Comparison of ENCODE assay signal across 18 cellular contexts in the genomic region with DNA sequence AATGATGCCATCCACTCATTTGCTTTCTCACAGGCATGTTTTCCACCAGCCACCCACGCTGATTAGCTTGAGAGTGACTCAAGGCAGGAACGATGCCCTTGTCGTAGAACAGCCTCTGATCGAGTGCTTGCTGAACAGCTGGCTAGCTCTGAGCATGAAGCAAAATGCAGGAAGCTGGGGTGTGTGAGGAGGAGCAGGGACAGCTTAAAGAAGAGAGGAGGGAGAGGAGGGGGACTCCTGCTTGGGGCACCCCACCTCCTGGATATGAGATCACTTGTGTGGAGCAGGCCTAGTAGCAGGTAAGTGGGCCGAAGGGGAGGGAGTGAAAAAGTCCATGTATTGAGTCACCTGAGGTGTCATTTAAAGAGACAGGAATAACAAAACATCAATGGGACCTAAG. TPM values are rescaled to one million over a fixed set of nuclear protein-coding genes. Genes with fewer than 3 reads are reported as not detected.
DNase-seq lines count a peak whose midpoint lies in the region; ATAC-seq and TF ChIP-seq lines count a peak whose summit lies in the region.
"Had no signal": no experiment of that assay in that cellular context is flagged by ENCODE, and none has a peak within 500 bp of the region (broad histone marks: within the 10 kb centered on the region; RNA-seq: fewer than 3 reads in every experiment).

No MANE protein-coding gene starts in this region.

- H3K27me3 ChIP-seq in fibroblast of lung (ENCODE audit: control insufficient read depth, insufficient read depth, low read length) = no peaks in the 10 kb centered on the region
- no peaks in the 10 kb centered on the region for H3K27me3 ChIP-seq in CD4-positive, alpha-beta memory T cell (ENCODE audit: insufficient read depth, low read length)
- H3K27me3 ChIP-seq: esophagus muscularis mucosa, Peyer's patch, right lobe of liver, suprapubic skin had no signal

- no peaks in the 10 kb centered on the region for H3K9me3 Mint-ChIP-seq in activated CD8-positive, alpha-beta T cell treated with anti-CD3 and anti-CD28 coated beads for 36 hours
- peaks cover 5% of the 10 kb centered on the region for H3K9me3 Mint-ChIP-seq in activated CD8-positive, alpha-beta T cell treated with anti-CD3 and anti-CD28 coated beads, Interleukin-2, amount 10 ng/mL, durations not matched to agents 7 days and 5 days (ENCODE audit: insufficient read depth)
- H3K9me3 Mint-ChIP-seq in CD4-positive, alpha-beta memory T cell = peaks cover 0 to 1% (median 0%) of the 10 kb centered on the region in 8 donors

- H3K4me2 ChIP-seq in fibroblast of lung (ENCODE audit: extremely low read depth, insufficient read depth, low read length) = no peak overlapping the region

- no peaks in the 10 kb centered on the region for H3K36me3 ChIP-seq in fibroblast of lung (ENCODE audit: control insufficient read depth, insufficient read depth, low read length)
- no peaks in the 10 kb centered on the region for H3K36me3 ChIP-seq in CD4-positive, alpha-beta memory T cell (ENCODE audit: insufficient read depth, low read length)
- H3K36me3 ChIP-seq: esophagus muscularis mucosa, HAP-1, Peyer's patch, right lobe of liver, suprapubic skin had no signal

- H3K36me3 Mint-ChIP-seq in activated CD8-positive, alpha-beta T cell treated with anti-CD3 and anti-CD28 coated beads for 36 hours (ENCODE audit: low read depth) = no peaks in the 10 kb centered on the region
- no peaks in the 10 kb centered on the region for H3K36me3 Mint-ChIP-seq in activated CD8-positive, alpha-beta T cell treated with anti-CD3 and anti-CD28 coated beads, Interleukin-2, amount 10 ng/mL, durations not matched to agents 7 days and 5 days (ENCODE audit: low read depth)
- no peaks in the 10 kb centered on the region for H3K36me3 Mint-ChIP-seq in CD4-positive, alpha-beta memory T cell
- H3K36me3 Mint-ChIP-seq: activated CD8-positive, alpha-beta memory T cell treated with anti-CD3 and anti-CD28 coated beads, Interleukin-2, amount 10 ng/mL, durations not matched to agents 7 days and 5 days; activated naive CD8-positive, alpha-beta T cell treated with anti-CD3 and anti-CD28 coated beads, Interleukin-2, amount 10 ng/mL, durations not matched to agents 7 days and 5 days had no signal

- no peak for TF ChIP-seq CTCF in activated CD8-positive, alpha-beta T cell treated with anti-CD3 and anti-CD28 coated beads for 36 hours (IDR thresholded peaks at IDR 0.05)
- no peak for TF ChIP-seq CTCF in fibroblast of lung (conservative IDR thresholded peaks at IDR 0.05 in 1 of 2, IDR thresholded peaks at IDR 0.05 in 1 of 2; ENCODE audit: low read depth in 1 of 2, low read length in 2 of 2)

- H3K27ac ChIP-seq in fibroblast of lung (ENCODE audit: insufficient read depth, low read length) = no peak overlapping the region
- H3K27ac ChIP-seq in CD4-positive, alpha-beta memory T cell (ENCODE audit: low read depth, low read length) = no peak overlapping the region
- H3K27ac ChIP-seq: esophagus muscularis mucosa, Peyer's patch, right lobe of liver, suprapubic skin had no signal

- intact Hi-C loops in activated CD8-positive, alpha-beta T cell treated with anti-CD3 and anti-CD28 coated beads for 36 hours (cut with micrococcal nuclease) = no loop called here
- intact Hi-C loops in CD4-positive, alpha-beta memory T cell (cut with micrococcal nuclease) = no loop called here

- H3K79me2 ChIP-seq in fibroblast of lung (ENCODE audit: control insufficient read depth, insufficient read depth, low read length) = no peaks in the 10 kb centered on the region

- H4K20me1 ChIP-seq in fibroblast of lung (ENCODE audit: control insufficient read depth, extremely low read depth, insufficient read depth, low read length) = no peaks in the 10 kb centered on the region

- CTCF ChIA-PET in activated CD8-positive, alpha-beta T cell treated with anti-CD3 and anti-CD28 coated beads for 36 hours (lab: Charles Lee) = interaction anchor here (1.2 kb wide), 1 partner anchor 47 kb away, joined by 5 read pairs; no protein-coding TSS in a partner anchor
- CTCF ChIA-PET in activated CD8-positive, alpha-beta T cell treated with anti-CD3 and anti-CD28 coated beads, Interleukin-2, amount 10 ng/mL, durations not matched to agents 7 days and 5 days (lab: Charles Lee) = interaction anchor here (1.0 kb wide), 1 partner anchor 47 kb away, joined by 3 read pairs; no protein-coding TSS in a partner anchor
- CTCF ChIA-PET in CD4-positive, alpha-beta memory T cell (lab: Charles Lee; ENCODE audit: partially characterized antibody) = no interaction called here

- H3K4me3 ChIP-seq in fibroblast of lung (replicated peaks in 1 of 4; ENCODE audit: control extremely low read depth in 1 of 4, insufficient read depth in 1 of 4, low read depth in 3 of 4, low read length in 4 of 4) = no peak overlapping the region
- H3K4me3 ChIP-seq in CD4-positive, alpha-beta memory T cell (ENCODE audit: low read length in 2 of 2) = no peak overlapping the region
- H3K4me3 ChIP-seq: esophagus muscularis mucosa, HAP-1, Peyer's patch, right lobe of liver, suprapubic skin had no signal

- H3K4me3 Mint-ChIP-seq in activated CD8-positive, alpha-beta T cell treated with anti-CD3 and anti-CD28 coated beads for 36 hours = no peak overlapping the region
- no peak overlapping the region for H3K4me3 Mint-ChIP-seq in activated CD8-positive, alpha-beta T cell treated with anti-CD3 and anti-CD28 coated beads, Interleukin-2, amount 10 ng/mL, durations not matched to agents 7 days and 5 days
- H3K4me3 Mint-ChIP-seq in CD4-positive, alpha-beta memory T cell = no peak overlapping the region
- H3K4me3 Mint-ChIP-seq: activated CD8-positive, alpha-beta memory T cell treated with anti-CD3 and anti-CD28 coated beads, Interleukin-2, amount 10 ng/mL, durations not matched to agents 7 days and 5 days; activated naive CD8-positive, alpha-beta T cell treated with anti-CD3 and anti-CD28 coated beads, Interleukin-2, amount 10 ng/mL, durations not matched to agents 7 days and 5 days had no signal

- H3K4me1 Mint-ChIP-seq in activated CD8-positive, alpha-beta T cell treated with anti-CD3 and anti-CD28 coated beads for 36 hours (ENCODE audit: low read depth) = no peaks in the 10 kb centered on the region
- H3K4me1 Mint-ChIP-seq in activated CD8-positive, alpha-beta T cell treated with anti-CD3 and anti-CD28 coated beads, Interleukin-2, amount 10 ng/mL, durations not matched to agents 7 days and 5 days (ENCODE audit: low read depth) = peaks cover 11% of the 10 kb centered on the region
- peaks cover 0 to 17% (median 7%) of the 10 kb centered on the region in 4 donors for H3K4me1 Mint-ChIP-seq in CD4-positive, alpha-beta memory T cell
- H3K4me1 Mint-ChIP-seq: activated CD8-positive, alpha-beta memory T cell treated with anti-CD3 and anti-CD28 coated beads, Interleukin-2, amount 10 ng/mL, durations not matched to agents 7 days and 5 days had no signal

- POLR2A ChIA-PET in activated CD8-positive, alpha-beta T cell treated with anti-CD3 and anti-CD28 coated beads for 36 hours (lab: Charles Lee) = no interaction called here
- POLR2A ChIA-PET in activated CD8-positive, alpha-beta T cell treated with anti-CD3 and anti-CD28 coated beads, Interleukin-2, amount 10 ng/mL, durations not matched to agents 7 days and 5 days (lab: Charles Lee) = no interaction called here
- POLR2A ChIA-PET in CD4-positive, alpha-beta memory T cell (lab: Charles Lee; ENCODE audit: partially characterized antibody) = no interaction called here

- no peak overlapping the region for H3K9ac ChIP-seq in fibroblast of lung (ENCODE audit: insufficient read depth, low read length)

- no peaks in the 10 kb centered on the region for H3K4me1 ChIP-seq in fibroblast of lung (ENCODE audit: control insufficient read depth, extremely low read depth, insufficient read depth, low read length)
- no peaks in the 10 kb centered on the region for H3K4me1 ChIP-seq in CD4-positive, alpha-beta memory T cell (ENCODE audit: insufficient read depth, low read length)
- H3K4me1 ChIP-seq: HAP-1, Peyer's patch, right lobe of liver, suprapubic skin had no signal

- peak; percentile 25 for DNase-seq in activated CD8-positive, alpha-beta T cell treated with anti-CD3 and anti-CD28 coated beads for 36 hours
- no peak for DNase-seq in activated CD8-positive, alpha-beta T cell treated with anti-CD3 and anti-CD28 coated beads, Interleukin-2, amount 10 ng/mL, durations not matched to agents 7 days and 5 days
- DNase-seq in RKO (ENCODE audit: low spot score) = peak; percentile 21
- DNase-seq in fibroblast of lung (ENCODE audit: low read depth in 2 of 2) = peak; percentile 34 to 78
- peak; percentile 60 for DNase-seq in stimulated activated CD4-positive, alpha-beta T cell treated with anti-CD3 and anti-CD28 coated beads, Interleukin-1b, Interleukin-23, amount 100 ng/mL, for 48 hours
- no peak for DNase-seq in CD4-positive, alpha-beta memory T cell
- no peak for DNase-seq in NCI-H2227 (lab: John Stamatoyannopoulos, UW; ENCODE audit: unreplicated experiment)
- DNase-seq in Kasumi-1 (lab: John Stamatoyannopoulos, UW) = no peak
- DNase-seq: ACHN; activated CD8-positive, alpha-beta memory T cell treated with anti-CD3 and anti-CD28 coated beads, Interleukin-2, amount 10 ng/mL, durations not matched to agents 7 days and 5 days; activated naive CD8-positive, alpha-beta T cell treated with anti-CD3 and anti-CD28 coated beads, Interleukin-2, amount 10 ng/mL, durations not matched to agents 7 days and 5 days; Calu3; KBM-7; Peyer's patch; right lobe of liver had no signal

- ATAC-seq in activated CD8-positive, alpha-beta T cell treated with anti-CD3 and anti-CD28 coated beads for 36 hours = peak; percentile 17
- ATAC-seq in activated CD8-positive, alpha-beta T cell treated with anti-CD3 and anti-CD28 coated beads, Interleukin-2, amount 10 ng/mL, durations not matched to agents 7 days and 5 days = no peak
- ATAC-seq: activated CD8-positive, alpha-beta memory T cell treated with anti-CD3 and anti-CD28 coated beads, Interleukin-2, amount 10 ng/mL, durations not matched to agents 7 days and 5 days; right lobe of liver had no signal

- no peaks in the 10 kb centered on the region for H3K9me3 ChIP-seq in fibroblast of lung (ENCODE audit: control insufficient read depth, insufficient read depth, low read depth, low read length)
- no peaks in the 10 kb centered on the region for H3K9me3 ChIP-seq in CD4-positive, alpha-beta memory T cell (ENCODE audit: control insufficient read depth in 1 of 2, low read length in 2 of 2)
- H3K9me3 ChIP-seq: esophagus muscularis mucosa, HAP-1, Peyer's patch, right lobe of liver, suprapubic skin had no signal

- peaks cover 2% of the 10 kb centered on the region for H3K27me3 Mint-ChIP-seq in activated CD8-positive, alpha-beta T cell treated with anti-CD3 and anti-CD28 coated beads for 36 hours
- H3K27me3 Mint-ChIP-seq in activated CD8-positive, alpha-beta T cell treated with anti-CD3 and anti-CD28 coated beads, Interleukin-2, amount 10 ng/mL, durations not matched to agents 7 days and 5 days (ENCODE audit: low read depth) = peaks cover 17% of the 10 kb centered on the region
- no peaks in the 10 kb centered on the region for H3K27me3 Mint-ChIP-seq in CD4-positive, alpha-beta memory T cell
- H3K27me3 Mint-ChIP-seq: activated CD8-positive, alpha-beta memory T cell treated with anti-CD3 and anti-CD28 coated beads, Interleukin-2, amount 10 ng/mL, durations not matched to agents 7 days and 5 days had no signal

- H3K27ac Mint-ChIP-seq in activated CD8-positive, alpha-beta T cell treated with anti-CD3 and anti-CD28 coated beads for 36 hours = no peak overlapping the region
- H3K27ac Mint-ChIP-seq in activated CD8-positive, alpha-beta T cell treated with anti-CD3 and anti-CD28 coated beads, Interleukin-2, amount 10 ng/mL, durations not matched to agents 7 days and 5 days = no peak overlapping the region
- H3K27ac Mint-ChIP-seq in CD4-positive, alpha-beta memory T cell = peak overlapping the region in 2 of 7 donors; percentile 65 to 79
- H3K27ac Mint-ChIP-seq: activated CD8-positive, alpha-beta memory T cell treated with anti-CD3 and anti-CD28 coated beads, Interleukin-2, amount 10 ng/mL, durations not matched to agents 7 days and 5 days; activated naive CD8-positive, alpha-beta T cell treated with anti-CD3 and anti-CD28 coated beads, Interleukin-2, amount 10 ng/mL, durations not matched to agents 7 days and 5 days had no signal

- no peak overlapping the region for H2AFZ ChIP-seq in fibroblast of lung (ENCODE audit: low read length)

RNA-seq across cellular contexts. Expression of a gene that starts 48.8 kb away (rescaled TPM):
- total RNA-seq in activated CD8-positive, alpha-beta T cell treated with anti-CD3 and anti-CD28 coated beads for 36 hours = 1 to 10 TPM; 2.8 TPM
- total RNA-seq in activated CD8-positive, alpha-beta T cell treated with anti-CD3 and anti-CD28 coated beads, Interleukin-2, amount 10 ng/mL, durations not matched to agents 7 days and 5 days = 1 to 10 TPM; 3.2 to 3.3 TPM
- total RNA-seq in fibroblast of lung = 2.3 TPM in 2 replicates
- polyA plus RNA-seq in fibroblast of lung = 1.9 and 2.3 TPM in 2 replicates
- 3.4 and 4.3 TPM in 2 replicates for polyA plus RNA-seq in fibroblast of lung (2012)
- polyA minus RNA-seq in fibroblast of lung (ENCODE audit: low replicate concordance) = 1.0 and 2.3 TPM in 2 replicates
- total RNA-seq in CD4-positive, alpha-beta memory T cell = 10 to 100 TPM; 20.9 to 21.4 TPM
- polyA plus RNA-seq in CD4-positive, alpha-beta memory T cell = 1 to 10 TPM; 1.3 to 3.5 TPM

Comparison
In these comparisons a context has a peak if more than half of its experiments do, and no peak if none do; other contexts are left out.
1. DNase-seq: peak in activated CD8-positive, alpha-beta T cell treated with anti-CD3 and anti-CD28 coated beads for 36 hours (single experiment), RKO (single experiment), fibroblast of lung (2 of 2) and stimulated activated CD4-positive, alpha-beta T cell treated with anti-CD3 and anti-CD28 coated beads, Interleukin-1b, Interleukin-23, amount 100 ng/mL, for 48 hours (single experiment); none in activated CD8-positive, alpha-beta T cell treated with anti-CD3 and anti-CD28 coated beads, Interleukin-2, amount 10 ng/mL, durations not matched to agents 7 days and 5 days (single experiment), CD4-positive, alpha-beta memory T cell (0 of 5), NCI-H2227 (single experiment) and Kasumi-1 (0 of 2).